In genomic region chr19:38730731-38731589, GRCh38 we compare ENCODE assay signal across 13 cellular contexts. TPM values are rescaled to one million over a fixed set of nuclear protein-coding genes. Genes with fewer than 3 reads are reported as not detected.
DNase-seq lines count a peak whose midpoint lies in the region; ATAC-seq and TF ChIP-seq lines count a peak whose summit lies in the region.
"Had no signal": no experiment of that assay in that cellular context is flagged by ENCODE, and none has a peak within 500 bp of the region (broad histone marks: within the 10 kb centered on the region; RNA-seq: fewer than 3 reads in every experiment).

No MANE protein-coding gene starts in this region.

- peak overlapping the region; percentile 67 for H3K27ac ChIP-seq in C4-2B
- peak overlapping the region; percentile 57 for H3K27ac ChIP-seq in left ventricle myocardium inferior (replicated peaks)
- peak overlapping the region in 1 of 2 donors; percentile 82 for H3K27ac ChIP-seq in coronary artery

- no peaks in the 10 kb centered on the region for H3K27me3 Mint-ChIP-seq in T-cell

- no peak for TF ChIP-seq CTCF in C4-2B (conservative IDR thresholded peaks at IDR 0.05)
- no peak for TF ChIP-seq CTCF in left ventricle myocardium inferior (IDR thresholded peaks at IDR 0.05; ENCODE audit: borderline replicate concordance)
- TF ChIP-seq CTCF in coronary artery (IDR thresholded peaks at IDR 0.05), result no peak

- H3K4me1 ChIP-seq in left ventricle myocardium inferior, result peaks cover 82% of the 10 kb centered on the region

- peaks cover 8% of the 10 kb centered on the region for H3K36me3 Mint-ChIP-seq in T-cell
- no peaks in the 10 kb centered on the region for H3K36me3 Mint-ChIP-seq in activated naive CD4-positive, alpha-beta T cell treated with anti-CD3 and anti-CD28 coated beads, Interleukin-2, amount 50 U/mL, for 72 hours

- H3K27ac Mint-ChIP-seq in T-cell, result peak overlapping the region; percentile 62 to 90
- peak overlapping the region in 1 of 2 donors; percentile 62 for H3K27ac Mint-ChIP-seq in activated naive CD4-positive, alpha-beta T cell treated with anti-CD3 and anti-CD28 coated beads, Interleukin-2, amount 50 U/mL, for 72 hours

- ATAC-seq in T-cell (replicated peaks in 1 of 4) (no peak), GM21825 (IDR thresholded peaks at IDR 0.05; ENCODE audit: unreplicated experiment) (no peak)
- no peak for ATAC-seq in activated naive CD4-positive, alpha-beta T cell treated with anti-CD3 and anti-CD28 coated beads, Interleukin-2, amount 50 U/mL, for 72 hours

- CTCF ChIA-PET in T-cell (lab: Charles Lee), result no interaction called here

- H3K4me3 ChIP-seq in left ventricle myocardium inferior, result no peak overlapping the region
- no peak overlapping the region for H3K4me3 ChIP-seq in coronary artery

- no peaks in the 10 kb centered on the region for H3K9me3 ChIP-seq in left ventricle myocardium inferior (replicated peaks)

- DNase-seq in T-cell, result no peak
- no peak for DNase-seq in left ventricle myocardium inferior
- DNase-seq in posterior cingulate gyrus, result peak in 6 of 10 donors; percentile 5 to 65 (median 32)
- no peak for DNase-seq in coronary artery (ENCODE audit: low spot score)
- DNase-seq in NCI-H1092 treated with DMSO at 0.1 percent for 48 hours (lab: John Stamatoyannopoulos, UW), result no peak
- no peak for DNase-seq in activated naive CD4-positive, alpha-beta T cell treated with anti-CD3 and anti-CD28 coated beads, Interleukin-2, amount 50 U/mL, for 72 hours (ENCODE audit: low spot score in 2 of 2)
- DNase-seq: C1 segment of cervical spinal cord; MV-4-11; stimulated activated CD4-positive, alpha-beta T cell treated with anti-CD3 and anti-CD28 coated beads, Interleukin-2, amount 100 ng/mL, for 48 hours; T-helper 1 cell had no signal

- H3K4me3 Mint-ChIP-seq in T-cell, result no peak overlapping the region

- POLR2A ChIA-PET in T-cell (lab: Charles Lee), result no interaction called here

- H3K4me1 Mint-ChIP-seq in T-cell, result peaks cover 38 to 41% (median 39%) of the 10 kb centered on the region in 3 donors

- peaks cover 58% of the 10 kb centered on the region for H3K36me3 ChIP-seq in left ventricle myocardium inferior

- intact Hi-C loops in left ventricle myocardium inferior (cut with micrococcal nuclease) (no loop called here), posterior cingulate gyrus (cut with DNase I) (no loop called here)

- no peaks in the 10 kb centered on the region for H3K27me3 ChIP-seq in left ventricle myocardium inferior (ENCODE audit: low read depth)

- H3K9me3 Mint-ChIP-seq in T-cell, result no peaks in the 10 kb centered on the region
- no peaks in the 10 kb centered on the region for H3K9me3 Mint-ChIP-seq in activated naive CD4-positive, alpha-beta T cell treated with anti-CD3 and anti-CD28 coated beads, Interleukin-2, amount 50 U/mL, for 72 hours

RNA-seq across cellular contexts. Expression of gene CAPN12, which starts 13.3 kb away (rescaled TPM):
- total RNA-seq in T-cell (10 to 100 TPM in 2 of 5 donors, 1 to 10 TPM in 3; 2.5 to 13.8 (median 8.8) TPM), left ventricle myocardium inferior (0.22 TPM)
- total RNA-seq in activated naive CD4-positive, alpha-beta T cell treated with anti-CD3 and anti-CD28 coated beads, Interleukin-2, amount 50 U/mL, for 72 hours, result 1 to 10 TPM; 1.6 to 9.0 TPM
- total RNA-seq: myocyte had no signal

RNA-seq across cellular contexts. Expression of gene LGALS7, which starts 42.4 kb away (rescaled TPM):
- total RNA-seq in T-cell (not detected), left ventricle myocardium inferior (not detected)
- not detected for total RNA-seq in activated naive CD4-positive, alpha-beta T cell treated with anti-CD3 and anti-CD28 coated beads, Interleukin-2, amount 50 U/mL, for 72 hours
- total RNA-seq: myocyte had no signal

RNA-seq across cellular contexts. Expression of gene LGALS7B, which starts 58.0 kb away (rescaled TPM):
- not detected for total RNA-seq in T-cell
- total RNA-seq in left ventricle myocardium inferior, result not detected
- total RNA-seq in activated naive CD4-positive, alpha-beta T cell treated with anti-CD3 and anti-CD28 coated beads, Interleukin-2, amount 50 U/mL, for 72 hours, result not detected
- total RNA-seq: myocyte had no signal

Comparison
In these comparisons a context has a peak if more than half of its experiments do, and no peak if none do; other contexts are left out.
1. DNase-seq: peak in posterior cingulate gyrus (6 of 10); none in T-cell (0 of 34), left ventricle myocardium inferior (single experiment), coronary artery (single experiment), NCI-H1092 treated with DMSO at 0.1 percent for 48 hours (single experiment) and activated naive CD4-positive, alpha-beta T cell treated with anti-CD3 and anti-CD28 coated beads, Interleukin-2, amount 50 U/mL, for 72 hours (0 of 2).